1 cellular context compared by ENCODE assay signal in genomic region chr20:3865152-3865886, GRCh38.
TF ChIP-seq lines count a peak whose summit lies in the region.

No MANE protein-coding gene starts in this region.

TF ChIP-seq in GM23338, 12 proteins besides CTCF, POLR2A, EP300 and RAD21 (continued from another document):
- TF ChIP-seq REST (IDR thresholded peaks at IDR 0.05; ENCODE audit: unreplicated experiment) (no peak), ZNF114 (CRISPR knock-in tag; IDR thresholded peaks at IDR 0.05) (no peak), EZH2phosphoT487 (IDR thresholded peaks at IDR 0.05; ENCODE audit: unreplicated experiment) (no peak)
